Comparison of ENCODE assay signal across 1 cellular context in the genomic region with DNA sequence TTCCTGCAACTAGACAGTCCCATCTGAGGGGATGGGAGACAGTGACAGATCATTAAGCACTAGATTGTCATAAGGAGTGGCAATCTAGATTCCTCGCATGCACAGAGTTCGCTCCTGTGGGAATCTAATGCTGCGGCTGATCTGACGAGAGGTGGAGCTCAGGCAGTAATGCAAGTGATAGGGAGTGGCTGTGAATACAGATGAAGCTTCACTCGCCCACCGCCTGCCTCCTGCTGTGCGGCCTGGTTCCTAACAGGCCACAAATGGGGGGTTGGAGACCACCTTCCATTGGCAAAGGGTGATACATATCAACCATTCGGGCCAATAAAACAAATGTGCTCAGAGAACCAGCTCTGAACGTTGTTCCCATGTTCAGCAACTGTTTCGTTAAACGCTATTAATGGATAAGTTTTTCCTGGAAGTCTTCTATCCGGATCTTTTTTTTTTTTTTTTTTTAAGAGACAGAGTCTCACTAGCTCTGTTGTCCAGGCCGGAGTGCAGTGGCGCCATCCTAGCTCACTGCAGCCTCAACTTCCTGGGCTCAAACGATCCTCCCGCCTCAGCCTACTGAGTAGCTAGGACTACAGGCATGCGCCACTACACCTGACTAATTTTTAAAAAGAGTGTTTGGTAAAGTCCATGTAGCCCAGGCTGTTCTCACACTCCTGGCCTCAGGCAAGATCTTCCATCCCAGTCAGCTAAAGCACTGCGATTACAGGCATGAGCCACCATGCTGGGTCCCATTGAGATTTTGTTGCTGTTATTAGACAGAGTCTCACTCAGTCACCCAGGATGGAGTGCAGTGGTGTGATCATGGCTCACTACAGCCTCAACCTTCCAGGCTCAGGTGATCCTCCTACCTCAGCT.
A peak's percentile ranks its signal among the peaks of the same experiment; 100 is the strongest.
TF ChIP-seq lines count a peak whose summit lies in the region.

No MANE protein-coding gene starts in this region.

TF ChIP-seq in neural cell, 6 proteins besides CTCF, POLR2A, EP300 and RAD21 (continued from another document):
- TF ChIP-seq, protein P1, sequence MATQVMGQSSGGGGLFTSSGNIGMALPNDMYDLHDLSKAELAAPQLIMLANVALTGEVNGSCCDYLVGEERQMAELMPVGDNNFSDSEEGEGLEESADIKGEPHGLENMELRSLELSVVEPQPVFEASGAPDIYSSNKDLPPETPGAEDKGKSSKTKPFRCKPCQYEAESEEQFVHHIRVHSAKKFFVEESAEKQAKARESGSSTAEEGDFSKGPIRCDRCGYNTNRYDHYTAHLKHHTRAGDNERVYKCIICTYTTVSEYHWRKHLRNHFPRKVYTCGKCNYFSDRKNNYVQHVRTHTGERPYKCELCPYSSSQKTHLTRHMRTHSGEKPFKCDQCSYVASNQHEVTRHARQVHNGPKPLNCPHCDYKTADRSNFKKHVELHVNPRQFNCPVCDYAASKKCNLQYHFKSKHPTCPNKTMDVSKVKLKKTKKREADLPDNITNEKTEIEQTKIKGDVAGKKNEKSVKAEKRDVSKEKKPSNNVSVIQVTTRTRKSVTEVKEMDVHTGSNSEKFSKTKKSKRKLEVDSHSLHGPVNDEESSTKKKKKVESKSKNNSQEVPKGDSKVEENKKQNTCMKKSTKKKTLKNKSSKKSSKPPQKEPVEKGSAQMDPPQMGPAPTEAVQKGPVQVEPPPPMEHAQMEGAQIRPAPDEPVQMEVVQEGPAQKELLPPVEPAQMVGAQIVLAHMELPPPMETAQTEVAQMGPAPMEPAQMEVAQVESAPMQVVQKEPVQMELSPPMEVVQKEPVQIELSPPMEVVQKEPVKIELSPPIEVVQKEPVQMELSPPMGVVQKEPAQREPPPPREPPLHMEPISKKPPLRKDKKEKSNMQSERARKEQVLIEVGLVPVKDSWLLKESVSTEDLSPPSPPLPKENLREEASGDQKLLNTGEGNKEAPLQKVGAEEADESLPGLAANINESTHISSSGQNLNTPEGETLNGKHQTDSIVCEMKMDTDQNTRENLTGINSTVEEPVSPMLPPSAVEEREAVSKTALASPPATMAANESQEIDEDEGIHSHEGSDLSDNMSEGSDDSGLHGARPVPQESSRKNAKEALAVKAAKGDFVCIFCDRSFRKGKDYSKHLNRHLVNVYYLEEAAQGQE (IDR thresholded peaks at IDR 0.05; ENCODE audit: borderline replicate concordance), result no peak
- TF ChIP-seq TAF1 (IDR thresholded peaks at IDR 0.05; ENCODE audit: low read depth) (no peak), POLR2AphosphoS5 (IDR thresholded peaks at IDR 0.05) (peak; percentile 39), EZH2 (IDR thresholded peaks at IDR 0.05; ENCODE audit: borderline replicate concordance, insufficient read depth, low read length, poor library complexity, severe bottlenecking) (no peak), MXI1 (conservative IDR thresholded peaks at IDR 0.05; ENCODE audit: poor library complexity, severe bottlenecking) (no peak)
